10 cellular contexts compared by ENCODE assay signal in genomic region chr12:117105902-117106301, GRCh38. TPM values are rescaled to one million over a fixed set of nuclear protein-coding genes. Genes with fewer than 3 reads are reported as not detected.
DNase-seq lines count a peak whose midpoint lies in the region; ATAC-seq and TF ChIP-seq lines count a peak whose summit lies in the region.
"Had no signal": no experiment of that assay in that cellular context is flagged by ENCODE, and none has a peak within 500 bp of the region (broad histone marks: within the 10 kb centered on the region; RNA-seq: fewer than 3 reads in every experiment).

No MANE protein-coding gene starts in this region.

- in situ Hi-C loops in mammary epithelial cell (cut with MboI; ENCODE audit: low sequenced_read_pairs in 2 of 2) = no loop called here

- no peaks in the 10 kb centered on the region for H3K9me3 Mint-ChIP-seq in T-cell
- H3K9me3 Mint-ChIP-seq in stimulated activated memory B cell treated with anti-CD40 and anti-IgM and Interleukin-4, amounts not matched to agents 10 μg/mL and 1 μg/mL and 100 μg/mL, for 72 hours = no peaks in the 10 kb centered on the region

- no peaks in the 10 kb centered on the region for H3K9me3 ChIP-seq in mammary epithelial cell (replicated peaks; ENCODE audit: insufficient read depth, low read length)
- H3K9me3 ChIP-seq: pancreas had no signal

- no peak overlapping the region for H3K9ac ChIP-seq in mammary epithelial cell (ENCODE audit: insufficient read depth, low read length)

- peaks cover 15% of the 10 kb centered on the region for H3K27me3 ChIP-seq in mammary epithelial cell (ENCODE audit: insufficient read depth, low read length)
- H3K27me3 ChIP-seq: pancreas had no signal

- peaks cover 0 to 4% of the 10 kb centered on the region in 2 donors for H3K27me3 Mint-ChIP-seq in T-cell
- no peaks in the 10 kb centered on the region for H3K27me3 Mint-ChIP-seq in stimulated activated memory B cell treated with anti-CD40 and anti-IgM and Interleukin-4, amounts not matched to agents 10 μg/mL and 1 μg/mL and 100 μg/mL, for 72 hours

- POLR2A ChIA-PET in T-cell (lab: Charles Lee) = interaction anchor here in 1 of 2 donors (0.5 to 0.6 kb wide), 2 partner anchors 182 to 546 kb away, joined by 3 to 7 read pairs; partner anchors contain the start of gene MAP1LC3B2

- H4K20me1 ChIP-seq in mammary epithelial cell (ENCODE audit: insufficient read depth, low read length) = no peaks in the 10 kb centered on the region

- H3K36me3 ChIP-seq in mammary epithelial cell (ENCODE audit: insufficient read depth, low read length) = no peaks in the 10 kb centered on the region
- H3K36me3 ChIP-seq: pancreas had no signal

- 14% methylated on average over 10 of the region's 12 CpGs for WGBS in mammary epithelial cell (ENCODE audit: low coverage, missing lambda C conversion rate)

- CTCF ChIA-PET in T-cell (lab: Charles Lee) (no interaction called here), mammary epithelial cell (lab: Charles Lee; ENCODE audit: low non-redundant PET) (no interaction called here)

- dilution Hi-C loops in mammary epithelial cell (cut with HindIII; ENCODE audit: low sequenced_read_pairs) = no loop called here

- no peak overlapping the region for H3K4me3 ChIP-seq in mammary epithelial cell (replicated peaks in 1 of 3; ENCODE audit: insufficient read depth in 1 of 3, low read depth in 2 of 3, low read length in 3 of 3)
- H3K4me3 ChIP-seq: pancreas had no signal

- H3K27ac ChIP-seq in mammary epithelial cell (ENCODE audit: insufficient read depth, low read depth, low read length) = no peak overlapping the region
- H3K27ac ChIP-seq: pancreas had no signal

- no peak overlapping the region for H3K4me3 Mint-ChIP-seq in T-cell
- H3K4me3 Mint-ChIP-seq in stimulated activated memory B cell treated with anti-CD40 and anti-IgM and Interleukin-4, amounts not matched to agents 10 μg/mL and 1 μg/mL and 100 μg/mL, for 72 hours = no peak overlapping the region

- H2AFZ ChIP-seq in mammary epithelial cell (ENCODE audit: low read depth, low read length) = no peak overlapping the region

- no peaks in the 10 kb centered on the region for H3K36me3 Mint-ChIP-seq in T-cell
- no peaks in the 10 kb centered on the region for H3K36me3 Mint-ChIP-seq in stimulated activated memory B cell treated with anti-CD40 and anti-IgM and Interleukin-4, amounts not matched to agents 10 μg/mL and 1 μg/mL and 100 μg/mL, for 72 hours

- ATAC-seq in T-cell (replicated peaks in 1 of 4) (peak in 2 of 4 experiments; percentile 71 to 77), Right ventricle myocardium superior (ENCODE audit: poor library complexity) (no peak), GM18907 (IDR thresholded peaks at IDR 0.05; ENCODE audit: unreplicated experiment) (no peak), HG03460 (IDR thresholded peaks at IDR 0.05; ENCODE audit: unreplicated experiment) (no peak)
- no peak for ATAC-seq in stimulated activated memory B cell treated with anti-CD40 and anti-IgM and Interleukin-4, amounts not matched to agents 10 μg/mL and 1 μg/mL and 100 μg/mL, for 72 hours
- ATAC-seq: pancreas had no signal

- TF ChIP-seq CTCF in mammary epithelial cell (conservative IDR thresholded peaks at IDR 0.05 in 1 of 2, IDR thresholded peaks at IDR 0.05 in 1 of 2; ENCODE audit: extremely low read depth in 1 of 2, insufficient read depth in 1 of 2, low read depth in 1 of 2, low read length in 2 of 2) = no peak

- H3K4me1 Mint-ChIP-seq in T-cell = peaks cover 7 to 13% (median 8%) of the 10 kb centered on the region in 3 donors
- H3K4me1 Mint-ChIP-seq in stimulated activated memory B cell treated with anti-CD40 and anti-IgM and Interleukin-4, amounts not matched to agents 10 μg/mL and 1 μg/mL and 100 μg/mL, for 72 hours = no peaks in the 10 kb centered on the region

- no peaks in the 10 kb centered on the region for H3K4me1 ChIP-seq in mammary epithelial cell (ENCODE audit: insufficient read depth, low read length)

- peak; percentile 28 for DNase-seq in stimulated activated CD4-positive, alpha-beta T cell treated with anti-CD3 and anti-CD28 coated beads, Interleukin-4, amount 100 ng/mL, for 24 hours
- DNase-seq in stimulated activated CD4-positive, alpha-beta T cell treated with anti-CD3 and anti-CD28 coated beads, Interleukin-12 subunit alpha, Interleukin-12 subunit beta, amount 100 ng/mL, for 4 hours = no peak
- DNase-seq in T-cell = peak in 27 of 34 experiments; percentile 9 to 54 (median 26)
- DNase-seq in mammary epithelial cell = peak; percentile 94
- DNase-seq in Right ventricle myocardium superior = no peak

- H3K27ac Mint-ChIP-seq in T-cell = peak overlapping the region in 1 of 2 donors; percentile 8
- no peak overlapping the region for H3K27ac Mint-ChIP-seq in stimulated activated memory B cell treated with anti-CD40 and anti-IgM and Interleukin-4, amounts not matched to agents 10 μg/mL and 1 μg/mL and 100 μg/mL, for 72 hours

- intact Hi-C loops in mammary epithelial cell (cut with micrococcal nuclease) (no loop called here), Right ventricle myocardium superior (cut with DNase I) (no loop called here)

- H3K4me2 ChIP-seq in mammary epithelial cell (ENCODE audit: insufficient read depth, low read depth, low read length) = no peak overlapping the region

- no TSS peak for BruUV-seq in mammary epithelial cell (replicated peaks; lab: Mats Ljungman, UMichigan)

- H3K79me2 ChIP-seq in mammary epithelial cell (ENCODE audit: insufficient read depth, low read length) = no peaks in the 10 kb centered on the region

RNA-seq across cellular contexts. Expression of gene TESC, which starts 6.7 kb away (rescaled TPM):
- total RNA-seq in T-cell = 1 to 10 TPM; 2.8 to 6.4 (median 4.9) TPM
- total RNA-seq in mammary epithelial cell = under 1 TPM in 1 of 2 donors, not detected in 1; 0.33 TPM
- polyA plus RNA-seq in mammary epithelial cell = not detected
- polyA minus RNA-seq in mammary epithelial cell = not detected
- 93.6 TPM for total RNA-seq in Right ventricle myocardium superior
- total RNA-seq: fibroblast of lung had no signal
- polyA plus RNA-seq: fibroblast of lung had no signal

Comparison
In these comparisons a context has a peak if more than half of its experiments do, and no peak if none do; other contexts are left out.
1. DNase-seq: peak in stimulated activated CD4-positive, alpha-beta T cell treated with anti-CD3 and anti-CD28 coated beads, Interleukin-4, amount 100 ng/mL, for 24 hours (single experiment), T-cell (27 of 34) and mammary epithelial cell (single experiment); none in stimulated activated CD4-positive, alpha-beta T cell treated with anti-CD3 and anti-CD28 coated beads, Interleukin-12 subunit alpha, Interleukin-12 subunit beta, amount 100 ng/mL, for 4 hours (single experiment) and Right ventricle myocardium superior (single experiment).
2. RNA of gene TESC, which starts 6.7 kb away (total RNA-seq): 93.6 TPM in Right ventricle myocardium superior (single experiment); 2.8 to 6.4 TPM in T-cell and 0.33 TPM in mammary epithelial cell; every median in the first group is over 10 times any median in the second.